10 cellular contexts compared by ENCODE assay signal in the genomic region with DNA sequence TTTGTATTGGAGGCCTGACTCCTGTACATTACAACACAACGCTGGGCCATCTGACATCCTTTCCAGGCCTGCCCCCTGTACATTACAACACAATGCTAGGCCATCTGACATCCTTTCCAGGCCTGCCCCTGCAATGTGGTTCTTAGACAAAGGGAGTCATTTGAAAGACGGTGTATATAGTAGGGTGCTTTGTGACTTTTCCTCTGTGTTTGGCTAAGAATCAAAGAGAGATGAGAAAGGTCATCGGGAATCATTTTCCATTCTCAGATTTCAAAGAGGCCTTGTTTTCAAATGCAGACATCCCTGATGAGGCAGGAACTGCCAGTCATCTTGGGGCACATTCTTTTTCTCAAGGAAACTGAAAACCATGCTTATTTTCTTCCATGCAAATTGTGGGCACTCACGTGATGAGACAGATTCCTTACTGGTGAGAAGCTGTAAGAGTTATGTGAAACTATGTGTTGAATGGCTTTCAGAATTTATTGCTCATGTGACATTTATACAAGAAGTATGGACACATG.
DNase-seq lines count a peak whose midpoint lies in the region; ATAC-seq and TF ChIP-seq lines count a peak whose summit lies in the region.
"Had no signal": no experiment of that assay in that cellular context is flagged by ENCODE, and none has a peak within 500 bp of the region (broad histone marks: within the 10 kb centered on the region; RNA-seq: fewer than 3 reads in every experiment).

No MANE protein-coding gene starts in this region.

- ATAC-seq in RWPE2 (ENCODE audit: low read depth) (peak; percentile 71), GM19467 (IDR thresholded peaks at IDR 0.05; ENCODE audit: unreplicated experiment) (no peak)

- H3K79me1 ChIP-seq in trophoblast cell (ENCODE audit: low read length): no peaks in the 10 kb centered on the region

- no peak overlapping the region for H3K4me2 ChIP-seq in trophoblast cell (ENCODE audit: low read length)

- H3K27ac ChIP-seq in RWPE2 (ENCODE audit: poor library complexity, severe bottlenecking) (peak overlapping the region; percentile 34), trophoblast cell (ENCODE audit: low read depth, low read length) (no peak overlapping the region)
- H3K27ac ChIP-seq: dorsolateral prefrontal cortex had no signal

- H3K36me3 ChIP-seq in RWPE2 (ENCODE audit: low read depth) (no peaks in the 10 kb centered on the region), trophoblast cell (ENCODE audit: control insufficient read depth in 1 of 2, insufficient read depth in 2 of 2, low read length in 2 of 2) (no peaks in the 10 kb centered on the region)

- peak overlapping the region; percentile 43 for H2BK12ac ChIP-seq in trophoblast cell (ENCODE audit: low read length)

- no peak overlapping the region for H2AFZ ChIP-seq in trophoblast cell (ENCODE audit: insufficient read depth, low read length, poor library complexity)

- no peak overlapping the region for H3K23ac ChIP-seq in trophoblast cell (ENCODE audit: low read length)

- H3K4me1 ChIP-seq in RWPE2 (ENCODE audit: insufficient read depth, poor library complexity, severe bottlenecking) (peaks cover 3% of the 10 kb centered on the region), trophoblast cell (ENCODE audit: control insufficient read depth in 1 of 2, insufficient read depth in 2 of 2, low read length in 2 of 2) (peaks cover 0 to 5% of the 10 kb centered on the region in 2 experiments)

- no peak for TF ChIP-seq POLR2A in erythroblast (IDR thresholded peaks at IDR 0.05; ENCODE audit: low read length)

- peak overlapping the region; percentile 36 for H4K8ac ChIP-seq in trophoblast cell (ENCODE audit: low read depth, low read length)

- H3K4ac ChIP-seq in trophoblast cell (ENCODE audit: low read depth, low read length): no peak overlapping the region

- no peak overlapping the region for H3K4me3 ChIP-seq in RWPE2 (ENCODE audit: severe bottlenecking)
- H3K4me3 ChIP-seq in fibroblast of mammary gland (ENCODE audit: control insufficient read depth, low read depth, low read length): no peak overlapping the region
- no peak overlapping the region for H3K4me3 ChIP-seq in trophoblast cell (ENCODE audit: low read depth, low read length)
- H3K4me3 ChIP-seq: dorsolateral prefrontal cortex had no signal

- H2BK120ac ChIP-seq in trophoblast cell (ENCODE audit: insufficient read depth, low read length, poor library complexity): no peak overlapping the region

- H4K12ac ChIP-seq in trophoblast cell (ENCODE audit: low read depth, low read length): no peak overlapping the region

- H3K27me3 ChIP-seq in RWPE2 (ENCODE audit: insufficient read depth, poor library complexity, severe bottlenecking) (no peaks in the 10 kb centered on the region), trophoblast cell (ENCODE audit: insufficient read depth, low read length) (no peaks in the 10 kb centered on the region)
- H3K27me3 ChIP-seq: dorsolateral prefrontal cortex had no signal

- no CpG with 5 or more reads among the region's 4 CpGs for whole genome bisulfite sequencing in trophoblast cell (ENCODE audit: extremely low coverage, insufficient coverage, insufficient read length)

- no peak overlapping the region for H3K18ac ChIP-seq in trophoblast cell (ENCODE audit: low read length)

- H3K79me2 ChIP-seq in trophoblast cell (ENCODE audit: control insufficient read depth, insufficient read depth, low read length, poor library complexity): no peaks in the 10 kb centered on the region

- no peak overlapping the region for H3K14ac ChIP-seq in trophoblast cell (ENCODE audit: low read length)

- no peak overlapping the region for H3K9ac ChIP-seq in trophoblast cell (ENCODE audit: low read length)

- no peak overlapping the region for H2AK5ac ChIP-seq in trophoblast cell (ENCODE audit: low read length)

- no peak overlapping the region for H4K91ac ChIP-seq in trophoblast cell (ENCODE audit: low read depth, low read length)

- DNase-seq in GM03348 (ENCODE audit: low spot score): peak; percentile 72
- no peak for DNase-seq in RWPE2 (ENCODE audit: low spot score)
- peak; percentile 70 for DNase-seq in fibroblast of mammary gland (ENCODE audit: low read depth)
- peak; percentile 21 to 73 for DNase-seq in trophoblast cell
- no peak for DNase-seq in SHP77 (lab: John Stamatoyannopoulos, UW)
- no peak for DNase-seq in NCI-H510A (lab: John Stamatoyannopoulos, UW)
- DNase-seq in erythroblast (lab: John Stamatoyannopoulos, UW): no peak
- DNase-seq: activated effector memory CD4-positive, alpha-beta T cell treated with anti-CD3 and anti-CD28 coated beads, Interleukin-2, amount 50 U/mL, for 16 hours; dorsolateral prefrontal cortex had no signal

- TF ChIP-seq CTCF in RWPE2 (IDR thresholded peaks at IDR 0.05; ENCODE audit: poor library complexity, severe bottlenecking): no peak
- TF ChIP-seq CTCF in fibroblast of mammary gland (conservative IDR thresholded peaks at IDR 0.05; ENCODE audit: control insufficient read depth, insufficient read depth, low read depth, low read length): no peak

- H2BK5ac ChIP-seq in trophoblast cell (ENCODE audit: low read depth, low read length, poor library complexity): no peak overlapping the region

- H3K9me3 ChIP-seq in RWPE2 (ENCODE audit: severe bottlenecking) (no peaks in the 10 kb centered on the region), trophoblast cell (ENCODE audit: insufficient read depth, low read depth, low read length) (no peaks in the 10 kb centered on the region)

Comparison
In these comparisons a context has a peak if more than half of its experiments do, and no peak if none do; other contexts are left out.
1. DNase-seq: peak in GM03348 (single experiment), fibroblast of mammary gland (single experiment) and trophoblast cell (2 of 2); none in RWPE2 (single experiment), SHP77 (0 of 2), NCI-H510A (single experiment) and erythroblast (0 of 2).